ENCODE assay signal across 8 cellular contexts in the genomic region with DNA sequence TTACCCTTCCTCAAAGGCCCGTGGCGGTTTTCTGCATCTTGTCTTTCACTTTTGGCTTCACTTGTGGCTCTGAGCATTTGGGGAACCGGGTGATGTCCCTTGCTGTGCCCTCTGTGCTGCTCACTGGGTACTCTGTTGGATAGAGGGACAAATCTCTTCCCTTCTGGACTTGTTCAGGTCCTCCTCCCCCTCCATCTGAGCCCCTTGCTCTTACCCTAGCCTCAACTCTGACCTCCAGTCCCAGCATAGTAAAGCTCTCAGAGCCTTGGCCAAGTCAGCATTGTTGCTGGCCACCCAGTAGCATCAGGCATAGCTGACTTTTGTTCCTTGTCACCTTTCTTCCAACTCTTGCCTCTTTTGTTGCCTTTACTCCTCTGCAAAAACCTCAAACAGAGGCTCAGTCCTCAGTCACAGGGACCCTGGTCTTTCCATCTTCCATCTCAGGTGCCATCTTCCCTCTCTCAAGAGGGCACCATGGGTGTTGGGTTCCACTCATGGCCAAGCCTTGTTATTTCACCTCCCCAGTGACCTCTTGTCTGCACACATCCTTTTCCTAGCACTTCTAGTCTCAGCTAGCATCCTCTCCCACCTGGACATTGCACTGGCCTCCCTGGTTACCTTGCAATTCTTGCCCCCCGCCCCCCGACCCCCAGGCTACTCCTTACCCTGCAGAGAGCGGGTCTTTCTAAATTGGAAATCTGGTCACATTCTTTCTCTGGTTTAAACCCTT. TPM values are rescaled to one million over a fixed set of nuclear protein-coding genes. Genes with fewer than 3 reads are reported as not detected.
DNase-seq lines count a peak whose midpoint lies in the region; ATAC-seq and TF ChIP-seq lines count a peak whose summit lies in the region.

No MANE protein-coding gene starts in this region.

- peak overlapping the region; percentile 97 for H3K4me3 ChIP-seq in lower lobe of right lung

- peak; percentile 48 for ATAC-seq in HG02852 (IDR thresholded peaks at IDR 0.05; ENCODE audit: unreplicated experiment)
- ATAC-seq in lower lobe of right lung, result peak in 1 of 2 donors; percentile 69

- peak overlapping the region; percentile 97 for H3K27ac ChIP-seq in lower lobe of right lung

- H3K4me1 Mint-ChIP-seq in brain, result peaks cover 32% of the 10 kb centered on the region

- peak overlapping the region; percentile 100 for H3K4me3 Mint-ChIP-seq in brain

- intact Hi-C loops in lower lobe of right lung (cut with DNase I), result no loop called here
- intact Hi-C loops in posterior vena cava (cut with DNase I), result no loop called here

- H3K4me1 ChIP-seq in lower lobe of right lung, result peaks cover 25% of the 10 kb centered on the region

- peaks cover 4% of the 10 kb centered on the region for H3K36me3 Mint-ChIP-seq in brain

- peak overlapping the region; percentile 98 to 100 (median 99) for H3K27ac Mint-ChIP-seq in brain

- peaks cover 8% of the 10 kb centered on the region for H3K27me3 Mint-ChIP-seq in brain

- H3K9me3 ChIP-seq in lower lobe of right lung, result no peaks in the 10 kb centered on the region

- TF ChIP-seq CTCF in brain (conservative IDR thresholded peaks at IDR 0.05), result no peak
- TF ChIP-seq CTCF in lower lobe of right lung (IDR thresholded peaks at IDR 0.05), result no peak

- H3K9me3 Mint-ChIP-seq in brain, result peaks cover 0 to 2% (median 0%) of the 10 kb centered on the region in 5 experiments

- H3K36me3 ChIP-seq in lower lobe of right lung, result peaks cover 50% of the 10 kb centered on the region

- H3K27me3 ChIP-seq in lower lobe of right lung (ENCODE audit: low read depth), result no peaks in the 10 kb centered on the region

- peak; percentile 67 for DNase-seq in activated CD4-positive, CD25-positive, alpha-beta regulatory T cell treated with anti-CD3 and anti-CD28 coated beads, Interleukin-2, amount 50 U/mL, for 16 hours (ENCODE audit: low read depth, low spot score)
- no peak for DNase-seq in activated CD4-positive, CD25-positive, alpha-beta regulatory T cell treated with anti-CD3 and anti-CD28 coated beads, Interleukin-2, amount 50 U/mL, for 72 hours
- peak; percentile 70 for DNase-seq in SIG-M5 (lab: John Stamatoyannopoulos, UW)
- DNase-seq in lower lobe of right lung, result no peak
- peak; percentile 82 for DNase-seq in stimulated activated CD8-positive, alpha-beta memory T cell treated with anti-CD3 and anti-CD28 coated beads, Interleukin-4, amount 100 ng/mL, for 48 hours
- no peak for DNase-seq in posterior vena cava (ENCODE audit: low spot score)

RNA-seq across cellular contexts. Expression of a gene that starts 0.4 kb away (rescaled TPM):
- 77.4 TPM for polyA plus RNA-seq in brain (ENCODE audit: insufficient read depth, low read depth, low replicate concordance)
- total RNA-seq in lower lobe of right lung (82.7 TPM), posterior vena cava (10 to 100 TPM; 30.4 to 31.8 TPM)

RNA-seq across cellular contexts. Expression of a gene that starts 5.4 kb away (rescaled TPM):
- 1.0 TPM for polyA plus RNA-seq in brain (ENCODE audit: insufficient read depth, low read depth, low replicate concordance)
- total RNA-seq in lower lobe of right lung, result 0.59 TPM
- total RNA-seq in posterior vena cava, result 1 to 10 TPM; 1.1 to 1.2 TPM

RNA-seq across cellular contexts. Expression of a gene that starts 6.9 kb away (rescaled TPM):
- polyA plus RNA-seq in brain (ENCODE audit: insufficient read depth, low read depth, low replicate concordance), result 22.1 TPM
- 33.8 TPM for total RNA-seq in lower lobe of right lung
- total RNA-seq in posterior vena cava, result 10 to 100 TPM; 19.2 to 29.8 TPM

RNA-seq across cellular contexts. Expression of a gene that starts 31.4 kb away (rescaled TPM):
- 28.3 TPM for polyA plus RNA-seq in brain (ENCODE audit: insufficient read depth, low read depth, low replicate concordance)
- total RNA-seq in lower lobe of right lung (80.3 TPM), posterior vena cava (10 to 100 TPM; 82.6 to 90.1 TPM)

RNA-seq across cellular contexts. Expression of a gene that starts 43.3 kb away (rescaled TPM):
- 0.15 TPM for polyA plus RNA-seq in brain (ENCODE audit: insufficient read depth, low read depth, low replicate concordance)
- 0.18 TPM for total RNA-seq in lower lobe of right lung
- total RNA-seq in posterior vena cava, result not detected

Comparison
In these comparisons a context has a peak if more than half of its experiments do, and no peak if none do; other contexts are left out.
1. DNase-seq: peak in activated CD4-positive, CD25-positive, alpha-beta regulatory T cell treated with anti-CD3 and anti-CD28 coated beads, Interleukin-2, amount 50 U/mL, for 16 hours (single experiment), SIG-M5 (single experiment) and stimulated activated CD8-positive, alpha-beta memory T cell treated with anti-CD3 and anti-CD28 coated beads, Interleukin-4, amount 100 ng/mL, for 48 hours (single experiment); none in activated CD4-positive, CD25-positive, alpha-beta regulatory T cell treated with anti-CD3 and anti-CD28 coated beads, Interleukin-2, amount 50 U/mL, for 72 hours (single experiment), lower lobe of right lung (single experiment) and posterior vena cava (single experiment).